ENCODE assay signal across 1 cellular context in the genomic region with DNA sequence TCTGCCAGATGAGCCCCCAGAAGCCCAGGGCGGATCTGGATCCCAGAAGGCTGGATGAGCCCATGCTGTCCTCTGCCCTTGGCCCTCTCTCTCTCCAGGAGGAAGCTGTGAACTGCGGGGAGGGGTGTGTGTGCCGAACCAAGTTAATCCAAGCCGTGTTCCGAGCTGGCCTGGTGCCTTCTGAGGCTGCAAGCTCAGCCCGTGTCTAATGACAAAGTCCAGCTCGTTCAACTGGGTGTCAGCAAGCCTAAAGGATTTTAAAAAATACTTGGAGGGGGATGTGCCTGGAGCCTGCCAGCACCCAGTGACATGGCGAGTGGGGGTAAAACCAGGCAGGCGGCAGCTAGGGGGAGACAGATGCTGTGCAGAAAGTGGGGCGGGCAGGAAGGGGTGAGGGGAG.
TF ChIP-seq lines count a peak whose summit lies in the region.

No MANE protein-coding gene starts in this region.

TF ChIP-seq in WTC11, 78 proteins besides CTCF, POLR2A, EP300 and RAD21 (continued from another document):
- TF ChIP-seq, protein P1, sequence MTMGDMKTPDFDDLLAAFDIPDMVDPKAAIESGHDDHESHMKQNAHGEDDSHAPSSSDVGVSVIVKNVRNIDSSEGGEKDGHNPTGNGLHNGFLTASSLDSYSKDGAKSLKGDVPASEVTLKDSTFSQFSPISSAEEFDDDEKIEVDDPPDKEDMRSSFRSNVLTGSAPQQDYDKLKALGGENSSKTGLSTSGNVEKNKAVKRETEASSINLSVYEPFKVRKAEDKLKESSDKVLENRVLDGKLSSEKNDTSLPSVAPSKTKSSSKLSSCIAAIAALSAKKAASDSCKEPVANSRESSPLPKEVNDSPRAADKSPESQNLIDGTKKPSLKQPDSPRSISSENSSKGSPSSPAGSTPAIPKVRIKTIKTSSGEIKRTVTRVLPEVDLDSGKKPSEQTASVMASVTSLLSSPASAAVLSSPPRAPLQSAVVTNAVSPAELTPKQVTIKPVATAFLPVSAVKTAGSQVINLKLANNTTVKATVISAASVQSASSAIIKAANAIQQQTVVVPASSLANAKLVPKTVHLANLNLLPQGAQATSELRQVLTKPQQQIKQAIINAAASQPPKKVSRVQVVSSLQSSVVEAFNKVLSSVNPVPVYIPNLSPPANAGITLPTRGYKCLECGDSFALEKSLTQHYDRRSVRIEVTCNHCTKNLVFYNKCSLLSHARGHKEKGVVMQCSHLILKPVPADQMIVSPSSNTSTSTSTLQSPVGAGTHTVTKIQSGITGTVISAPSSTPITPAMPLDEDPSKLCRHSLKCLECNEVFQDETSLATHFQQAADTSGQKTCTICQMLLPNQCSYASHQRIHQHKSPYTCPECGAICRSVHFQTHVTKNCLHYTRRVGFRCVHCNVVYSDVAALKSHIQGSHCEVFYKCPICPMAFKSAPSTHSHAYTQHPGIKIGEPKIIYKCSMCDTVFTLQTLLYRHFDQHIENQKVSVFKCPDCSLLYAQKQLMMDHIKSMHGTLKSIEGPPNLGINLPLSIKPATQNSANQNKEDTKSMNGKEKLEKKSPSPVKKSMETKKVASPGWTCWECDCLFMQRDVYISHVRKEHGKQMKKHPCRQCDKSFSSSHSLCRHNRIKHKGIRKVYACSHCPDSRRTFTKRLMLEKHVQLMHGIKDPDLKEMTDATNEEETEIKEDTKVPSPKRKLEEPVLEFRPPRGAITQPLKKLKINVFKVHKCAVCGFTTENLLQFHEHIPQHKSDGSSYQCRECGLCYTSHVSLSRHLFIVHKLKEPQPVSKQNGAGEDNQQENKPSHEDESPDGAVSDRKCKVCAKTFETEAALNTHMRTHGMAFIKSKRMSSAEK (CRISPR knock-in tag; IDR thresholded peaks at IDR 0.05; ENCODE audit: borderline replicate concordance) = no peak
- TF ChIP-seq ZNF219 (CRISPR knock-in tag; IDR thresholded peaks at IDR 0.05; ENCODE audit: borderline replicate concordance) = no peak
- no peak for TF ChIP-seq MYBL2 (CRISPR knock-in tag; IDR thresholded peaks at IDR 0.05)
- TF ChIP-seq E2F5 (CRISPR knock-in tag; IDR thresholded peaks at IDR 0.05) = no peak
- TF ChIP-seq ZNF416 (CRISPR knock-in tag; IDR thresholded peaks at IDR 0.05) = no peak
- no peak for TF ChIP-seq ETV6 (CRISPR knock-in tag; IDR thresholded peaks at IDR 0.05)
